ENCODE assay signal across 7 cellular contexts in the genomic region with DNA sequence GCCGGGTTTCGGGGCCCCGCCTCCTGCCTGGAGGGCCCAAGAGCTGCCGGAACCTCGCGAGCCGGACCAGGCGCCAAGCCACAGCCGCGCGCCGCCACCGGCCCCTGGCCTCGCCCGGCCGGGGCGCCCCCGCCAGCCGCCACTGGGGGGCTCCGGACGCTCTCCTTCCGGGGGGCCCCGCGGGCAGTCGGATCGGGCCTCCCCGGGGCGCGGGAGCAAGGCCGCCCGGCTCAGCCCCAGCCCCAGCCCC. TPM values are rescaled to one million over a fixed set of nuclear protein-coding genes. Genes with fewer than 3 reads are reported as not detected.
DNase-seq lines count a peak whose midpoint lies in the region; ATAC-seq and TF ChIP-seq lines count a peak whose summit lies in the region.

No MANE protein-coding gene starts in this region.

- H3K36me3 ChIP-seq in DOHH2 (ENCODE audit: control insufficient read depth, low read length) = no peaks in the 10 kb centered on the region

- peak overlapping the region; percentile 72 for H3K27ac ChIP-seq in DOHH2 (ENCODE audit: low read depth, low read length)

- no peak overlapping the region for H3K27ac Mint-ChIP-seq in neural crest cell (ENCODE audit: unreplicated experiment)

- peaks cover 30% of the 10 kb centered on the region for H3K4me1 Mint-ChIP-seq in neural crest cell

- H3K9me3 ChIP-seq in DOHH2 (ENCODE audit: control insufficient read depth, insufficient read depth, low read length) = peaks cover 5% of the 10 kb centered on the region; the same call in 1 of the 2 replicates

- H3K4me3 Mint-ChIP-seq in neural crest cell = peak overlapping the region; percentile 87

- H3K4me1 ChIP-seq in DOHH2 (ENCODE audit: control insufficient read depth, low read length) = peaks cover 24% of the 10 kb centered on the region

- H3K9me2 ChIP-seq in DOHH2 (replicated peaks; ENCODE audit: control insufficient read depth, low read length) = no peaks in the 10 kb centered on the region

- peak overlapping the region; percentile 74 for H3K4me2 ChIP-seq in DOHH2 (ENCODE audit: low read length)

- H4K20me1 ChIP-seq in DOHH2 (ENCODE audit: control insufficient read depth, insufficient read depth, low read depth, low read length) = no peaks in the 10 kb centered on the region

- peaks cover 10% of the 10 kb centered on the region for H3K27me3 Mint-ChIP-seq in neural crest cell (ENCODE audit: low read depth)

- H3K9me3 Mint-ChIP-seq in neural crest cell = peaks cover 11% of the 10 kb centered on the region

- H3K79me2 ChIP-seq in DOHH2 (ENCODE audit: control insufficient read depth, low read length) = no peaks in the 10 kb centered on the region

- H3K4me3 ChIP-seq in DOHH2 (ENCODE audit: low read length) (peak overlapping the region; percentile 71), fibroblast of villous mesenchyme (ENCODE audit: low read depth, low read length) (peak overlapping the region; percentile 63)

- ATAC-seq in GM19455 (IDR thresholded peaks at IDR 0.05; ENCODE audit: unreplicated experiment) = peak; percentile 49

- DNase-seq in Kasumi-1 (lab: John Stamatoyannopoulos, UW) (peak; percentile 69 to 72), fibroblast of villous mesenchyme (ENCODE audit: low read depth) (peak; percentile 82), neural crest cell (ENCODE audit: low read depth, low spot score) (peak; percentile 70), dermis blood vessel endothelial cell (no peak)
- peak; percentile 61 for DNase-seq in activated CD4-positive, alpha-beta T cell treated with anti-CD3 and anti-CD28 coated beads, Interleukin-2, amount 50 U/mL, for 1 hour

- peaks cover 10% of the 10 kb centered on the region; the same call in 1 of the 2 replicates for H3F3A ChIP-seq in DOHH2 (ENCODE audit: control insufficient read depth, insufficient read depth)

- H3K27me3 ChIP-seq in DOHH2 (ENCODE audit: control insufficient read depth, low read length) = no peaks in the 10 kb centered on the region

- peaks cover 13% of the 10 kb centered on the region for H3K36me3 Mint-ChIP-seq in neural crest cell (ENCODE audit: low read depth)

- TF ChIP-seq CTCF in DOHH2 (IDR thresholded peaks at IDR 0.05; ENCODE audit: low read depth, low read length, poor library complexity, severe bottlenecking) = peak; percentile 41
- TF ChIP-seq CTCF in fibroblast of villous mesenchyme (IDR thresholded peaks at IDR 0.05; ENCODE audit: insufficient read depth, low read depth, low read length) = no peak
- peak; percentile 56 for TF ChIP-seq CTCF in neural crest cell (conservative IDR thresholded peaks at IDR 0.05)

RNA-seq across cellular contexts. Expression of a gene that starts 17.4 kb away (rescaled TPM):
- total RNA-seq in fibroblast of villous mesenchyme = 0.43 and 1.6 TPM in 2 replicates
- 3.5 and 4.9 TPM in 2 replicates for total RNA-seq in neural crest cell
- not detected in 2 replicates for total RNA-seq in dermis blood vessel endothelial cell

RNA-seq across cellular contexts. Expression of a gene that starts 45.9 kb away (rescaled TPM):
- under 0.01 TPM in 2 replicates for total RNA-seq in fibroblast of villous mesenchyme
- total RNA-seq in neural crest cell = 1.7 and 1.8 TPM in 2 replicates
- total RNA-seq in dermis blood vessel endothelial cell = not detected in 2 replicates
